1 cellular context compared by ENCODE assay signal in the genomic region with DNA sequence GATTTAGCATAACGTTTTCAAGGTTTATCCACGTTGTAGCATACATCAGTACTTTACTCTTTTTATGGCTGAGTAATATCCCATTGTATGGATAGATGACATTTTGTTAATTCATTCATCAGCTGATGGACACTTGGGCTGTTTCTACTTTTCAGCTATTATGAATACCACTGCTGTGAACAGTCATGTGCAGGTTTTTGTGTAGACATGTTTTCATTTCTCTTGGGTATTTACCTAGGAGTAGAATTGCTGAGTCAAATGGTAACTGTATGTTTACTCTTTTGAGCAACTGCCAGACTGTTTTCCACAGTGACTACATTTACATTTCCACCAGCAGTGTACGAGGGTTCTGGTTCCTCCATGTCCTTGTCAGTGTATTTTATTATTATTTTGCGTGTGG.
A peak's percentile ranks its signal among the peaks of the same experiment; 100 is the strongest.
TF ChIP-seq lines count a peak whose summit lies in the region.

No MANE protein-coding gene starts in this region.

TF ChIP-seq in HepG2, 621 proteins besides CTCF, POLR2A, EP300 and RAD21 (continued from another document and continues in another):
- TF ChIP-seq, protein P1, sequence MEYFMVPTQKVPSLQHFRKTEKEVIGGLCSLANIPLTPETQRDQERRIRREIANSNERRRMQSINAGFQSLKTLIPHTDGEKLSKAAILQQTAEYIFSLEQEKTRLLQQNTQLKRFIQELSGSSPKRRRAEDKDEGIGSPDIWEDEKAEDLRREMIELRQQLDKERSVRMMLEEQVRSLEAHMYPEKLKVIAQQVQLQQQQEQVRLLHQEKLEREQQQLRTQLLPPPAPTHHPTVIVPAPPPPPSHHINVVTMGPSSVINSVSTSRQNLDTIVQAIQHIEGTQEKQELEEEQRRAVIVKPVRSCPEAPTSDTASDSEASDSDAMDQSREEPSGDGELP (IDR thresholded peaks at IDR 0.05; ENCODE audit: borderline replicate concordance, low read depth), result peak; percentile 60; the same call in 1 of the 2 replicates
- TF ChIP-seq RELA (CRISPR knock-in tag; IDR thresholded peaks at IDR 0.05), result no peak
- TF ChIP-seq, protein P2, sequence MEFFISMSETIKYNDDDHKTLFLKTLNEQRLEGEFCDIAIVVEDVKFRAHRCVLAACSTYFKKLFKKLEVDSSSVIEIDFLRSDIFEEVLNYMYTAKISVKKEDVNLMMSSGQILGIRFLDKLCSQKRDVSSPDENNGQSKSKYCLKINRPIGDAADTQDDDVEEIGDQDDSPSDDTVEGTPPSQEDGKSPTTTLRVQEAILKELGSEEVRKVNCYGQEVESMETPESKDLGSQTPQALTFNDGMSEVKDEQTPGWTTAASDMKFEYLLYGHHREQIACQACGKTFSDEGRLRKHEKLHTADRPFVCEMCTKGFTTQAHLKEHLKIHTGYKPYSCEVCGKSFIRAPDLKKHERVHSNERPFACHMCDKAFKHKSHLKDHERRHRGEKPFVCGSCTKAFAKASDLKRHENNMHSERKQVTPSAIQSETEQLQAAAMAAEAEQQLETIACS (CRISPR knock-in tag; IDR thresholded peaks at IDR 0.05), result no peak
- TF ChIP-seq MYC (CRISPR knock-in tag; IDR thresholded peaks at IDR 0.05; ENCODE audit: borderline replicate concordance), result no peak
- peak; percentile 16; the same call in 1 of the 2 replicates for TF ChIP-seq NFIC (IDR thresholded peaks at IDR 0.05; ENCODE audit: low read length)
- TF ChIP-seq, protein P3, sequence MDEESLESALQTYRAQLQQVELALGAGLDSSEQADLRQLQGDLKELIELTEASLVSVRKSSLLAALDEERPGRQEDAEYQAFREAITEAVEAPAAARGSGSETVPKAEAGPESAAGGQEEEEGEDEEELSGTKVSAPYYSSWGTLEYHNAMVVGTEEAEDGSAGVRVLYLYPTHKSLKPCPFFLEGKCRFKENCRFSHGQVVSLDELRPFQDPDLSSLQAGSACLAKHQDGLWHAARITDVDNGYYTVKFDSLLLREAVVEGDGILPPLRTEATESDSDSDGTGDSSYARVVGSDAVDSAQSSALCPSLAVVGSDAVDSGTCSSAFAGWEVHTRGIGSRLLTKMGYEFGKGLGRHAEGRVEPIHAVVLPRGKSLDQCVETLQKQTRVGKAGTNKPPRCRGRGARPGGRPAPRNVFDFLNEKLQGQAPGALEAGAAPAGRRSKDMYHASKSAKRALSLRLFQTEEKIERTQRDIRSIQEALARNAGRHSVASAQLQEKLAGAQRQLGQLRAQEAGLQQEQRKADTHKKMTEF (CRISPR knock-in tag; IDR thresholded peaks at IDR 0.05), result peak; percentile 48; the same call in 1 of the 2 replicates
- no peak for TF ChIP-seq ZNF605 (CRISPR knock-in tag; IDR thresholded peaks at IDR 0.05)
- TF ChIP-seq HDAC1 (CRISPR knock-in tag; IDR thresholded peaks at IDR 0.05), result no peak
- TF ChIP-seq GATAD1 (CRISPR knock-in tag; IDR thresholded peaks at IDR 0.05), result peak; percentile 34; the same call in 1 of the 2 replicates
- TF ChIP-seq FOSL2 (CRISPR knock-in tag; IDR thresholded peaks at IDR 0.05), result 0 out of 2 replicates have a peak, but pooled peaks have one; percentile 27
- TF ChIP-seq SOX6 (IDR thresholded peaks at IDR 0.05), result no peak
- TF ChIP-seq SOX6 (CRISPR knock-in tag; IDR thresholded peaks at IDR 0.05), result peak; percentile 44; the same call in 1 of the 2 replicates
- TF ChIP-seq MXI1 (IDR thresholded peaks at IDR 0.05; ENCODE audit: borderline replicate concordance, low read depth, low read length), result peak; percentile 57; the same call in 1 of the 3 replicates
- no peak for TF ChIP-seq FOXA1 (IDR thresholded peaks at IDR 0.05)
- peak; percentile 85 for TF ChIP-seq FOXA1 (CRISPR knock-in tag; IDR thresholded peaks at IDR 0.05)
- TF ChIP-seq FOXK2 (IDR thresholded peaks at IDR 0.05), result peak; percentile 76; the same call in 1 of the 2 replicates
- TF ChIP-seq, protein P4, sequence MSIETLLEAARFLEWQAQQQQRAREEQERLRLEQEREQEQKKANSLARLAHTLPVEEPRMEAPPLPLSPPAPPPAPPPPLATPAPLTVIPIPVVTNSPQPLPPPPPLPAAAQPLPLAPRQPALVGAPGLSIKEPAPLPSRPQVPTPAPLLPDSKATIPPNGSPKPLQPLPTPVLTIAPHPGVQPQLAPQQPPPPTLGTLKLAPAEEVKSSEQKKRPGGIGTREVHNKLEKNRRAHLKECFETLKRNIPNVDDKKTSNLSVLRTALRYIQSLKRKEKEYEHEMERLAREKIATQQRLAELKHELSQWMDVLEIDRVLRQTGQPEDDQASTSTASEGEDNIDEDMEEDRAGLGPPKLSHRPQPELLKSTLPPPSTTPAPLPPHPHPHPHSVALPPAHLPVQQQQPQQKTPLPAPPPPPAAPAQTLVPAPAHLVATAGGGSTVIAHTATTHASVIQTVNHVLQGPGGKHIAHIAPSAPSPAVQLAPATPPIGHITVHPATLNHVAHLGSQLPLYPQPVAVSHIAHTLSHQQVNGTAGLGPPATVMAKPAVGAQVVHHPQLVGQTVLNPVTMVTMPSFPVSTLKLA (IDR thresholded peaks at IDR 0.05), result peak; percentile 25; the same call in 1 of the 2 replicates
- no peak for TF ChIP-seq NFKB2 (CRISPR knock-in tag; IDR thresholded peaks at IDR 0.05; ENCODE audit: borderline replicate concordance)
- TF ChIP-seq ZNF329 (CRISPR knock-in tag; IDR thresholded peaks at IDR 0.05; ENCODE audit: low read depth), result no peak
- peak; percentile 67 for TF ChIP-seq SAP130 (CRISPR knock-in tag; IDR thresholded peaks at IDR 0.05; ENCODE audit: low read depth)
- TF ChIP-seq ZNF629 (CRISPR knock-in tag; conservative IDR thresholded peaks at IDR 0.05), result no peak
- TF ChIP-seq FOXA3 (CRISPR knock-in tag; IDR thresholded peaks at IDR 0.05), result peak; percentile 93
- TF ChIP-seq ATF7-NPFF (CRISPR knock-in tag; IDR thresholded peaks at IDR 0.05; ENCODE audit: low read depth), result no peak
- TF ChIP-seq, protein P5, sequence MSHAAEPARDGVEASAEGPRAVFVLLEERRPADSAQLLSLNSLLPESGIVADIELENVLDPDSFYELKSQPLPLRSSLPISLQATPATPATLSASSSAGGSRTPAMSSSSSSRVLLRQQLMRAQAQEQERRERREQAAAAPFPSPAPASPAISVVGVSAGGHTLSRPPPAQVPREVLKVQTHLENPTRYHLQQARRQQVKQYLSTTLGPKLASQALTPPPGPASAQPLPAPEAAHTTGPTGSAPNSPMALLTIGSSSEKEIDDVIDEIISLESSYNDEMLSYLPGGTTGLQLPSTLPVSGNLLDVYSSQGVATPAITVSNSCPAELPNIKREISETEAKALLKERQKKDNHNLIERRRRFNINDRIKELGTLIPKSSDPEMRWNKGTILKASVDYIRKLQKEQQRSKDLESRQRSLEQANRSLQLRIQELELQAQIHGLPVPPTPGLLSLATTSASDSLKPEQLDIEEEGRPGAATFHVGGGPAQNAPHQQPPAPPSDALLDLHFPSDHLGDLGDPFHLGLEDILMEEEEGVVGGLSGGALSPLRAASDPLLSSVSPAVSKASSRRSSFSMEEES (CRISPR knock-in tag; IDR thresholded peaks at IDR 0.05), result peak; percentile 47; the same call in 1 of the 2 replicates
- no peak for TF ChIP-seq XBP1 (CRISPR knock-in tag; IDR thresholded peaks at IDR 0.05)
- TF ChIP-seq SRSF1 (optimal IDR thresholded peaks at IDR 0.05; ENCODE audit: low read depth, low read length), result no peak
- TF ChIP-seq, protein P6, sequence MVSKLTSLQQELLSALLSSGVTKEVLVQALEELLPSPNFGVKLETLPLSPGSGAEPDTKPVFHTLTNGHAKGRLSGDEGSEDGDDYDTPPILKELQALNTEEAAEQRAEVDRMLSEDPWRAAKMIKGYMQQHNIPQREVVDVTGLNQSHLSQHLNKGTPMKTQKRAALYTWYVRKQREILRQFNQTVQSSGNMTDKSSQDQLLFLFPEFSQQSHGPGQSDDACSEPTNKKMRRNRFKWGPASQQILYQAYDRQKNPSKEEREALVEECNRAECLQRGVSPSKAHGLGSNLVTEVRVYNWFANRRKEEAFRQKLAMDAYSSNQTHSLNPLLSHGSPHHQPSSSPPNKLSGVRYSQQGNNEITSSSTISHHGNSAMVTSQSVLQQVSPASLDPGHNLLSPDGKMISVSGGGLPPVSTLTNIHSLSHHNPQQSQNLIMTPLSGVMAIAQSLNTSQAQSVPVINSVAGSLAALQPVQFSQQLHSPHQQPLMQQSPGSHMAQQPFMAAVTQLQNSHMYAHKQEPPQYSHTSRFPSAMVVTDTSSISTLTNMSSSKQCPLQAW (CRISPR knock-in tag; IDR thresholded peaks at IDR 0.05), result no peak
- no peak for TF ChIP-seq ZNF564 (CRISPR knock-in tag; IDR thresholded peaks at IDR 0.05)
- no peak for TF ChIP-seq DR1 (CRISPR knock-in tag; IDR thresholded peaks at IDR 0.05)
- no peak for TF ChIP-seq POGZ (CRISPR knock-in tag; IDR thresholded peaks at IDR 0.05)
- no peak for TF ChIP-seq IRF2 (CRISPR knock-in tag; IDR thresholded peaks at IDR 0.05)
- TF ChIP-seq, protein P7, sequence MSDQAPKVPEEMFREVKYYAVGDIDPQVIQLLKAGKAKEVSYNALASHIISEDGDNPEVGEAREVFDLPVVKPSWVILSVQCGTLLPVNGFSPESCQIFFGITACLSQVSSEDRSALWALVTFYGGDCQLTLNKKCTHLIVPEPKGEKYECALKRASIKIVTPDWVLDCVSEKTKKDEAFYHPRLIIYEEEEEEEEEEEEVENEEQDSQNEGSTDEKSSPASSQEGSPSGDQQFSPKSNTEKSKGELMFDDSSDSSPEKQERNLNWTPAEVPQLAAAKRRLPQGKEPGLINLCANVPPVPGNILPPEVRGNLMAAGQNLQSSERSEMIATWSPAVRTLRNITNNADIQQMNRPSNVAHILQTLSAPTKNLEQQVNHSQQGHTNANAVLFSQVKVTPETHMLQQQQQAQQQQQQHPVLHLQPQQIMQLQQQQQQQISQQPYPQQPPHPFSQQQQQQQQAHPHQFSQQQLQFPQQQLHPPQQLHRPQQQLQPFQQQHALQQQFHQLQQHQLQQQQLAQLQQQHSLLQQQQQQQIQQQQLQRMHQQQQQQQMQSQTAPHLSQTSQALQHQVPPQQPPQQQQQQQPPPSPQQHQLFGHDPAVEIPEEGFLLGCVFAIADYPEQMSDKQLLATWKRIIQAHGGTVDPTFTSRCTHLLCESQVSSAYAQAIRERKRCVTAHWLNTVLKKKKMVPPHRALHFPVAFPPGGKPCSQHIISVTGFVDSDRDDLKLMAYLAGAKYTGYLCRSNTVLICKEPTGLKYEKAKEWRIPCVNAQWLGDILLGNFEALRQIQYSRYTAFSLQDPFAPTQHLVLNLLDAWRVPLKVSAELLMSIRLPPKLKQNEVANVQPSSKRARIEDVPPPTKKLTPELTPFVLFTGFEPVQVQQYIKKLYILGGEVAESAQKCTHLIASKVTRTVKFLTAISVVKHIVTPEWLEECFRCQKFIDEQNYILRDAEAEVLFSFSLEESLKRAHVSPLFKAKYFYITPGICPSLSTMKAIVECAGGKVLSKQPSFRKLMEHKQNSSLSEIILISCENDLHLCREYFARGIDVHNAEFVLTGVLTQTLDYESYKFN (CRISPR knock-in tag; conservative IDR thresholded peaks at IDR 0.05), result peak; percentile 43; the same call in 1 of the 2 replicates
- TF ChIP-seq ZNF790 (CRISPR knock-in tag; IDR thresholded peaks at IDR 0.05; ENCODE audit: borderline replicate concordance), result no peak
- TF ChIP-seq GATAD2A (CRISPR knock-in tag; IDR thresholded peaks at IDR 0.05), result peak; percentile 84
- TF ChIP-seq, protein P8, sequence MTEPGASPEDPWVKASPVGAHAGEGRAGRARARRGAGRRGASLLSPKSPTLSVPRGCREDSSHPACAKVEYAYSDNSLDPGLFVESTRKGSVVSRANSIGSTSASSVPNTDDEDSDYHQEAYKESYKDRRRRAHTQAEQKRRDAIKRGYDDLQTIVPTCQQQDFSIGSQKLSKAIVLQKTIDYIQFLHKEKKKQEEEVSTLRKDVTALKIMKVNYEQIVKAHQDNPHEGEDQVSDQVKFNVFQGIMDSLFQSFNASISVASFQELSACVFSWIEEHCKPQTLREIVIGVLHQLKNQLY (CRISPR knock-in tag; IDR thresholded peaks at IDR 0.05), result no peak
- TF ChIP-seq ZNF772 (CRISPR knock-in tag; IDR thresholded peaks at IDR 0.05), result no peak
- peak; percentile 50; the same call in 1 of the 2 replicates for TF ChIP-seq TOPORS (CRISPR knock-in tag; IDR thresholded peaks at IDR 0.05)
- TF ChIP-seq PHF5A (CRISPR knock-in tag; IDR thresholded peaks at IDR 0.05; ENCODE audit: low read depth, unreplicated experiment), result no peak
- TF ChIP-seq HOXA5 (CRISPR knock-in tag; IDR thresholded peaks at IDR 0.05), result 0 out of 2 replicates have a peak, but pooled peaks have one; percentile 38
- no peak for TF ChIP-seq NR1H2 (CRISPR knock-in tag; IDR thresholded peaks at IDR 0.05; ENCODE audit: borderline replicate concordance, low read depth)
- TF ChIP-seq, protein P9, sequence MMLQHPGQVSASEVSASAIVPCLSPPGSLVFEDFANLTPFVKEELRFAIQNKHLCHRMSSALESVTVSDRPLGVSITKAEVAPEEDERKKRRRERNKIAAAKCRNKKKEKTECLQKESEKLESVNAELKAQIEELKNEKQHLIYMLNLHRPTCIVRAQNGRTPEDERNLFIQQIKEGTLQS (CRISPR knock-in tag; IDR thresholded peaks at IDR 0.05), result no peak
- TF ChIP-seq, protein P10, sequence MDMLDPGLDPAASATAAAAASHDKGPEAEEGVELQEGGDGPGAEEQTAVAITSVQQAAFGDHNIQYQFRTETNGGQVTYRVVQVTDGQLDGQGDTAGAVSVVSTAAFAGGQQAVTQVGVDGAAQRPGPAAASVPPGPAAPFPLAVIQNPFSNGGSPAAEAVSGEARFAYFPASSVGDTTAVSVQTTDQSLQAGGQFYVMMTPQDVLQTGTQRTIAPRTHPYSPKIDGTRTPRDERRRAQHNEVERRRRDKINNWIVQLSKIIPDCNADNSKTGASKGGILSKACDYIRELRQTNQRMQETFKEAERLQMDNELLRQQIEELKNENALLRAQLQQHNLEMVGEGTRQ (IDR thresholded peaks at IDR 0.05; ENCODE audit: low read depth, low read length), result no peak
- TF ChIP-seq, protein P10 (CRISPR knock-in tag; IDR thresholded peaks at IDR 0.05; ENCODE audit: borderline replicate concordance), result peak; percentile 31; the same call in 1 of the 2 replicates
- no peak for TF ChIP-seq GABPA (IDR thresholded peaks at IDR 0.05; ENCODE audit: low read depth, low read length)
- no peak for TF ChIP-seq GABPA (CRISPR knock-in tag; IDR thresholded peaks at IDR 0.05; ENCODE audit: low read depth)
- TF ChIP-seq SMC3 (IDR thresholded peaks at IDR 0.05; ENCODE audit: low read length), result no peak
